8 cellular contexts compared by ENCODE assay signal in genomic region chr9:96232539-96233241, GRCh38.
DNase-seq lines count a peak whose midpoint lies in the region; ATAC-seq and TF ChIP-seq lines count a peak whose summit lies in the region.

No MANE protein-coding gene starts in this region.

- peaks cover 0 to 2% (median 0%) of the 10 kb centered on the region in 9 donors for H3K9me3 Mint-ChIP-seq in naive thymus-derived CD8-positive, alpha-beta T cell

- peak; percentile 54 for DNase-seq in activated CD4-positive, alpha-beta T cell treated with anti-CD3 and anti-CD28 coated beads for 48 hours
- no peak for DNase-seq in activated CD4-positive, alpha-beta T cell treated with anti-CD3 and anti-CD28 coated beads, Interleukin-2, amount 50 U/mL, for 4 hours
- DNase-seq in MV-4-11 (lab: John Stamatoyannopoulos, UW) (peak; percentile 54), fibroblast of gingiva (ENCODE audit: low read depth) (peak; percentile 75)
- DNase-seq in naive thymus-derived CD8-positive, alpha-beta T cell, result peak in 5 of 10 donors; percentile 12 to 45 (median 38)

- no peak overlapping the region for H3K4me3 ChIP-seq in WI38 (ENCODE audit: low read depth, low read length)

- H3K4me3 Mint-ChIP-seq in naive thymus-derived CD8-positive, alpha-beta T cell, result no peak overlapping the region

- peak; percentile 70 to 79 for ATAC-seq in naive thymus-derived CD8-positive, alpha-beta T cell
- ATAC-seq in GM18502 (IDR thresholded peaks at IDR 0.05; ENCODE audit: poor library complexity, unreplicated experiment) (no peak), GM19035 (IDR thresholded peaks at IDR 0.05; ENCODE audit: unreplicated experiment) (no peak)

- peaks cover 0 to 6% (median under 1%) of the 10 kb centered on the region in 4 donors for H3K4me1 Mint-ChIP-seq in naive thymus-derived CD8-positive, alpha-beta T cell

- peak overlapping the region in 1 of 10 donors; percentile 65 for H3K27ac Mint-ChIP-seq in naive thymus-derived CD8-positive, alpha-beta T cell

- H3K27me3 Mint-ChIP-seq in naive thymus-derived CD8-positive, alpha-beta T cell, result peaks cover 4 to 34% (median 21%) of the 10 kb centered on the region in 5 donors

- POLR2A ChIA-PET in naive thymus-derived CD8-positive, alpha-beta T cell (lab: Charles Lee), result interaction anchor here (0.9 kb wide), 1 partner anchor 434 kb away, joined by 3 read pairs; no protein-coding TSS in a partner anchor

- TF ChIP-seq CTCF in WI38 (IDR thresholded peaks at IDR 0.05; ENCODE audit: low read depth, low read length), result peak; percentile 95

- H3K36me3 Mint-ChIP-seq in naive thymus-derived CD8-positive, alpha-beta T cell, result no peaks in the 10 kb centered on the region

Comparison
In these comparisons a context has a peak if more than half of its experiments do, and no peak if none do; other contexts are left out.
1. DNase-seq: peak in activated CD4-positive, alpha-beta T cell treated with anti-CD3 and anti-CD28 coated beads for 48 hours (single experiment), MV-4-11 (single experiment) and fibroblast of gingiva (single experiment); none in activated CD4-positive, alpha-beta T cell treated with anti-CD3 and anti-CD28 coated beads, Interleukin-2, amount 50 U/mL, for 4 hours (0 of 2).
2. ATAC-seq: peak in naive thymus-derived CD8-positive, alpha-beta T cell (2 of 2); none in GM18502 (single experiment) and GM19035 (single experiment).